8 cellular contexts compared by ENCODE assay signal in genomic region chr1:155005076-155005971, GRCh38. TPM values are rescaled to one million over a fixed set of nuclear protein-coding genes. Genes with fewer than 3 reads are reported as not detected.
DNase-seq lines count a peak whose midpoint lies in the region; ATAC-seq lines count a peak whose summit lies in the region.

No MANE protein-coding gene starts in this region.

- no peaks in the 10 kb centered on the region for H3K4me1 ChIP-seq in urinary bladder (ENCODE audit: insufficient read depth)

- WGBS in urinary bladder, result 53% methylated on average over 17 of the region's 17 CpGs

- no peak for ATAC-seq in GM18520 (IDR thresholded peaks at IDR 0.05; ENCODE audit: unreplicated experiment)

- no peak overlapping the region for H3K4me3 ChIP-seq in urinary bladder (ENCODE audit: low read depth, low read length)

- DNase-seq in A172 (ENCODE audit: low spot score) (peak; percentile 65), LHCN-M2 (ENCODE audit: low read depth) (peak; percentile 59), caudate nucleus (lab: John Stamatoyannopoulos, UW) (peak in 55 of 61 donors; percentile 23 to 83 (median 59)), midbrain (lab: John Stamatoyannopoulos, UW) (peak; percentile 75), cortex of kidney (lab: John Stamatoyannopoulos, UW) (no peak), activated gamma-delta T cell (lab: John Stamatoyannopoulos, UW) (no peak)

- peak overlapping the region; percentile 96 for H3K27ac ChIP-seq in caudate nucleus (ENCODE audit: low read depth, low read length)
- peak overlapping the region; percentile 89 for H3K27ac ChIP-seq in urinary bladder (ENCODE audit: low read depth)

- H3K36me3 ChIP-seq in urinary bladder (ENCODE audit: insufficient read depth), result no peaks in the 10 kb centered on the region

RNA-seq across cellular contexts. Expression of gene ZBTB7B, which starts 2.7 kb away (rescaled TPM):
- total RNA-seq in A172 (2014; rRNA removed; shearing (Covaris generic)), result 27.3 and 29.5 TPM in 2 replicates
- 18.9 and 19.5 TPM in 2 replicates for total RNA-seq in LHCN-M2 (2014; rRNA removed)
- 13.9 TPM for polyA plus RNA-seq in LHCN-M2 (2012)
- total RNA-seq in urinary bladder, result 14.7 TPM
- polyA plus RNA-seq in urinary bladder, result 52.0 TPM

RNA-seq across cellular contexts. Expression of gene LENEP, which starts 11.9 kb away (rescaled TPM):
- not detected in 2 replicates for total RNA-seq in A172 (2014; rRNA removed; shearing (Covaris generic))
- total RNA-seq in LHCN-M2 (2014; rRNA removed) (not detected in 2 replicates), urinary bladder (not detected)
- polyA plus RNA-seq in LHCN-M2 (2012), result not detected
- not detected for polyA plus RNA-seq in urinary bladder

RNA-seq across cellular contexts. Expression of gene FLAD1, which starts 22.2 kb away (rescaled TPM):
- total RNA-seq in A172 (2014; rRNA removed; shearing (Covaris generic)), result 63.5 and 65.9 TPM in 2 replicates
- total RNA-seq in LHCN-M2 (2014; rRNA removed), result 30.9 and 41.3 TPM in 2 replicates
- 32.9 TPM for polyA plus RNA-seq in LHCN-M2 (2012)
- 10.5 TPM for total RNA-seq in urinary bladder
- 27.9 TPM for polyA plus RNA-seq in urinary bladder

RNA-seq across cellular contexts. Expression of gene DCST2, which starts 28.3 kb away (rescaled TPM):
- 0.90 TPM in 1 of 2 replicates, not detected in the other for total RNA-seq in A172 (2014; rRNA removed; shearing (Covaris generic))
- total RNA-seq in LHCN-M2 (2014; rRNA removed) (0.11 and 0.13 TPM in 2 replicates), urinary bladder (0.53 TPM)
- not detected for polyA plus RNA-seq in LHCN-M2 (2012)
- polyA plus RNA-seq in urinary bladder, result 1.2 TPM

RNA-seq across cellular contexts. Expression of gene DCST1, which starts 28.3 kb away (rescaled TPM):
- not detected in 2 replicates for total RNA-seq in A172 (2014; rRNA removed; shearing (Covaris generic))
- total RNA-seq in LHCN-M2 (2014; rRNA removed) (not detected in 2 replicates), urinary bladder (not detected)
- polyA plus RNA-seq in LHCN-M2 (2012), result not detected
- not detected for polyA plus RNA-seq in urinary bladder

Comparison
In these comparisons a context has a peak if more than half of its experiments do, and no peak if none do; other contexts are left out.
1. DNase-seq: peak in A172 (single experiment), LHCN-M2 (single experiment), caudate nucleus (55 of 61) and midbrain (single experiment); none in cortex of kidney (single experiment) and activated gamma-delta T cell (single experiment).